In the genomic region with DNA sequence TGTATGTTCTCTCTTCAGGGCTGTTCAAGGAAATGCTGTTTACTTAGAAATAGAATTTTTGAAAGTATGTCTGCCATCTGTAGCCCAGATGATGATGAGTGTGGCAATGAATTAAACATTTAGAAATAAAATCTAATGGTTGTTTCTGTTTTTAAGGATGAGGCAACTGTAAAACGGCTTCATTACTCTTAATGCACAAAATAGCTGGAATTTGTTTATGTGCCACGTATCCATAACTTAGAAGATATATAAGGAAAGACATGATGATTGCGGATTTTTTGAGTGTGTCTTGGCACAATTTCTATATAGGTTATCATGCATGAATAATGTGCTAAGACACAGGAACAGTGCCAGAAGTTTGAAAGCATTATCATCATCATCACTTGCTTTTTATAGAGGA, we compare ENCODE assay signal across 15 cellular contexts.
DNase-seq lines count a peak whose midpoint lies in the region; ATAC-seq and TF ChIP-seq lines count a peak whose summit lies in the region.
"Had no signal": no experiment of that assay in that cellular context is flagged by ENCODE, and none has a peak within 500 bp of the region (broad histone marks: within the 10 kb centered on the region; RNA-seq: fewer than 3 reads in every experiment).

No MANE protein-coding gene starts in this region.

- TF ChIP-seq CTCF in fibroblast of mammary gland (conservative IDR thresholded peaks at IDR 0.05; ENCODE audit: control insufficient read depth, insufficient read depth, low read depth, low read length) = no peak

- DNase-seq in DMS 273 (lab: John Stamatoyannopoulos, UW; ENCODE audit: unreplicated experiment) (peak; percentile 52), NCI-H69 (lab: John Stamatoyannopoulos, UW) (peak; percentile 49), fibroblast of mammary gland (ENCODE audit: low read depth) (peak; percentile 3), retina (peak; percentile 41), DMS153 (lab: John Stamatoyannopoulos, UW) (no peak), NCI-H2196 treated with DMSO at 0.1 percent for 48 hours (lab: John Stamatoyannopoulos, UW; ENCODE audit: unreplicated experiment) (no peak)
- DNase-seq: CD4-positive, CD25-positive, alpha-beta regulatory T cell; DND-41; KBM-7; MG63; NCI-H226; NCI-H510A treated with DMSO at 0.1 percent for 48 hours; NCI-H774 had no signal

- no peak for ATAC-seq in HG03159 (IDR thresholded peaks at IDR 0.05; ENCODE audit: unreplicated experiment)

- H3K4me3 ChIP-seq in fibroblast of mammary gland (ENCODE audit: control insufficient read depth, low read depth, low read length) = no peak overlapping the region
- H3K4me3 ChIP-seq: BLaER1, MG63 had no signal

Comparison
In these comparisons a context has a peak if more than half of its experiments do, and no peak if none do; other contexts are left out.
1. DNase-seq: peak in DMS 273 (single experiment), NCI-H69 (single experiment), fibroblast of mammary gland (single experiment) and retina (single experiment); none in DMS153 (single experiment) and NCI-H2196 treated with DMSO at 0.1 percent for 48 hours (single experiment).